In the genomic region with DNA sequence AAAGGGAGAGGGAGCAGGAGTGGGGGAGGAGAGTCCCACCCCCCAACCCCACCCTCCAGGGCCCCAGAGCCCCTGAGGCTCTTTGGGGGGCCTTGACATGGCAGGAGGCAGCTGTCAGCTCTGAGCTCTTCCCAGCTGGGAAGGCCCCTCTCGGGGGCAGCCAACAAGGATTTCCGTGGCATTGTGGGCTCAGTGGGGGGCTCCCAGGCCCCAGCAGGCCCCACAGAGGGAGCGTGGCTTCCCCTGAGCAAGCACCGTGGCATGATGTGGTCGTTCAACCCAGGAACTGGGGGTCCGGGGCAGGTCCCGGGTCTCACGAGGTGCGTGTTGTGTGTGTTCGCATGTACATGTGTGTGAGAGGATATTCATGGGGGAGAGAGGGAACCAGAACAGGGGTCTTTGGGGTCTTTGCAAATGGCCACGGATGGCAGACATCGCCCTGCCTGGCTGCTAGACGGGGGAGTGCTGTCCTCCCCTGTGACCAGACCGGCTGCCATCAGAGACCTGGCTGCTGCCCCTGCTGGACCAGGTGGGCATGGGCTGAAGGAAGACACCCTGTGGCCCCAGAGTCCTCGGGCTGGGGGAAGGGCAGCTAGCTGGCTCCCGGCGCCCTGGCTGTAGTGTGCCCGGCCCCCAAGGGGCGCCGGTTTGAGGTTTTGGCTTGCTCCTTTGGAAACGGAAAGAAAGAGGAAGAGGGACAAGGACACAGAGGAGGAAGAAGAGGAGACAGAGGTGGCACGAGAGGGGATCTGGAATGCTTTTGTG, we compare ENCODE assay signal across 26 cellular contexts. TPM values are rescaled to one million over a fixed set of nuclear protein-coding genes. Genes with fewer than 3 reads are reported as not detected.
DNase-seq lines count a peak whose midpoint lies in the region; ATAC-seq and TF ChIP-seq lines count a peak whose summit lies in the region.
"Had no signal": no experiment of that assay in that cellular context is flagged by ENCODE, and none has a peak within 500 bp of the region (broad histone marks: within the 10 kb centered on the region; RNA-seq: fewer than 3 reads in every experiment).

No MANE protein-coding gene starts in this region.

- peaks cover 17% of the 10 kb centered on the region for H4K20me1 ChIP-seq in osteoblast (ENCODE audit: insufficient read depth, low read length)

- H2AFZ ChIP-seq in osteoblast (ENCODE audit: low read length): no peak overlapping the region
- H2AFZ ChIP-seq: GM23338 had no signal

- H3K4me1 ChIP-seq in cardiac muscle cell (ENCODE audit: low read depth): peaks cover 3% of the 10 kb centered on the region
- H3K4me1 ChIP-seq in heart left ventricle: peaks cover 0 to 33% (median 17%) of the 10 kb centered on the region in 12 donors
- H3K4me1 ChIP-seq in osteoblast (ENCODE audit: insufficient read depth, low read length): peaks cover 12% of the 10 kb centered on the region
- H3K4me1 ChIP-seq: uterus had no signal

- TF ChIP-seq CTCF in cardiac muscle cell (IDR thresholded peaks at IDR 0.05; ENCODE audit: low read depth, low read length) (no peak), heart left ventricle (IDR thresholded peaks at IDR 0.05) (no peak), osteoblast (IDR thresholded peaks at IDR 0.05; ENCODE audit: extremely low read depth, low read depth, low read length) (no peak)

- 86 to 93% (median 88%) methylated on average over 15 to 22 of the region's 22 CpGs for WGBS in heart left ventricle, 4 donors

- H3K27ac ChIP-seq in cardiac muscle cell (peak overlapping the region; percentile 16), heart left ventricle (peak overlapping the region in 8 of 12 donors; percentile 20 to 64 (median 52)), osteoblast (ENCODE audit: low read depth, low read length) (no peak overlapping the region)
- H3K27ac ChIP-seq: epithelial cell of prostate, uterus had no signal

- DNase-seq in cardiac muscle cell (ENCODE audit: low read depth in 1 of 2, low spot score in 1 of 2) (no peak), left ventricle myocardium superior (no peak), heart left ventricle (peak in 3 of 5 donors; percentile 16 to 60 (median 20)), osteoblast (ENCODE audit: insufficient read length, low spot score, missing footprints) (peak; percentile 79), DMS79 treated with DMSO at 0.1 percent for 48 hours (lab: John Stamatoyannopoulos, UW) (no peak)
- DNase-seq in stimulated activated naive CD4-positive, alpha-beta T cell treated with Interleukin-2 at 50 U/mL for 16 hours (lab: John Stamatoyannopoulos, UW): no peak
- DNase-seq: activated CD4-positive, alpha-beta T cell treated with anti-CD3 and anti-CD28 coated beads, Interleukin-2, amount 10 ng/mL, durations not matched to agents 24 days and 14 days; activated CD8-positive, alpha-beta memory T cell treated with anti-CD3 and anti-CD28 coated beads, Interleukin-2, amount 10 ng/mL, durations not matched to agents 7 days and 5 days; activated naive CD8-positive, alpha-beta T cell treated with anti-CD3 and anti-CD28 coated beads, Interleukin-2, amount 10 ng/mL, durations not matched to agents 7 days and 5 days; cortex of kidney; foreskin fibroblast; islet precursor cell; natural killer cell; NCI-H187 treated with DMSO at 0.1 percent for 48 hours; NCI-H2227 treated with DMSO at 0.1 percent for 48 hours; NCI-H748 treated with DMSO at 0.1 percent for 48 hours; SIG-M5; stimulated activated CD4-positive, alpha-beta T cell treated with anti-CD3 and anti-CD28 coated beads, Interleukin-4, amount 100 ng/mL, for 24 hours; uterus had no signal

- intact Hi-C loops in left ventricle myocardium superior (cut with micrococcal nuclease): no loop called here
- intact Hi-C loops in heart left ventricle (cut with DNase I): loop anchor here in 2 of 10 donors (10.0 kb wide), 1 partner anchor 132 kb away; no protein-coding TSS in a partner anchor

- no peak overlapping the region for H3K4me3 ChIP-seq in cardiac muscle cell
- no peak overlapping the region for H3K4me3 ChIP-seq in heart left ventricle
- H3K4me3 ChIP-seq in osteoblast (ENCODE audit: insufficient read depth, low read length): no peak overlapping the region
- H3K4me3 ChIP-seq: body of pancreas, GM23338, uterus had no signal

- H3K79me2 ChIP-seq in osteoblast (ENCODE audit: insufficient read depth, low read length): peaks cover 20% of the 10 kb centered on the region

- H3K36me3 ChIP-seq in cardiac muscle cell: peaks cover 36% of the 10 kb centered on the region
- H3K36me3 ChIP-seq in heart left ventricle: peaks cover 0 to 53% (median 50%) of the 10 kb centered on the region in 9 donors
- peaks cover 39% of the 10 kb centered on the region for H3K36me3 ChIP-seq in osteoblast (ENCODE audit: insufficient read depth, low read length)
- H3K36me3 ChIP-seq: uterus had no signal

- TF ChIP-seq POLR2A in heart left ventricle (IDR thresholded peaks at IDR 0.05): no peak

- H3K9me3 ChIP-seq in cardiac muscle cell (ENCODE audit: low read depth) (no peaks in the 10 kb centered on the region), heart left ventricle (no peaks in the 10 kb centered on the region), osteoblast (ENCODE audit: low read depth, low read length) (no peaks in the 10 kb centered on the region)
- H3K9me3 ChIP-seq: BE2C, body of pancreas, uterus had no signal

- H3K27me3 ChIP-seq in cardiac muscle cell: no peaks in the 10 kb centered on the region
- no peaks in the 10 kb centered on the region for H3K27me3 ChIP-seq in heart left ventricle
- H3K27me3 ChIP-seq in osteoblast (ENCODE audit: insufficient read depth, low read length): no peaks in the 10 kb centered on the region
- H3K27me3 ChIP-seq: BE2C, body of pancreas, uterus had no signal

- ATAC-seq in left ventricle myocardium superior (no peak), heart left ventricle (no peak), HG03175 (IDR thresholded peaks at IDR 0.05; ENCODE audit: unreplicated experiment) (no peak), HG03354 (IDR thresholded peaks at IDR 0.05; ENCODE audit: poor library complexity, severe bottlenecking, unreplicated experiment) (no peak)
- ATAC-seq: activated CD8-positive, alpha-beta memory T cell treated with anti-CD3 and anti-CD28 coated beads, Interleukin-2, amount 10 ng/mL, durations not matched to agents 7 days and 5 days; body of pancreas; GM23338; natural killer cell had no signal

- H3K4me2 ChIP-seq in osteoblast (ENCODE audit: insufficient read depth, low read length): no peak overlapping the region
- H3K4me2 ChIP-seq: GM23338 had no signal

RNA-seq across cellular contexts. Expression of gene AKAP8L, which starts 3.7 kb away (rescaled TPM):
- total RNA-seq in cardiac muscle cell: 207 and 410 TPM in 2 replicates
- polyA plus RNA-seq in cardiac muscle cell: 235 and 328 TPM in 2 replicates
- total RNA-seq in left ventricle myocardium superior: 82.5 TPM
- 10 to 100 TPM; 46.5 to 72.2 (median 60.1) TPM for total RNA-seq in heart left ventricle
- polyA plus RNA-seq in heart left ventricle: 10 to 100 TPM; 43.3 to 67.5 TPM
- 63.9 and 69.5 TPM in 2 replicates for total RNA-seq in osteoblast

RNA-seq across cellular contexts. Expression of gene WIZ, which starts 27.3 kb away (rescaled TPM):
- total RNA-seq in cardiac muscle cell (60.4 and 82.7 TPM in 2 replicates), left ventricle myocardium superior (32.2 TPM), heart left ventricle (10 to 100 TPM; 23.1 to 52.4 (median 25.7) TPM), osteoblast (8.3 and 9.8 TPM in 2 replicates)
- polyA plus RNA-seq in cardiac muscle cell (40.3 and 45.9 TPM in 2 replicates), heart left ventricle (10 to 100 TPM; 19.0 to 26.2 TPM)

RNA-seq across cellular contexts. Expression of gene RASAL3, which starts 41.9 kb away (rescaled TPM):
- total RNA-seq in cardiac muscle cell: 0.14 TPM in 1 of 2 replicates, not detected in the other
- 0.46 TPM in 1 of 2 replicates, not detected in the other for polyA plus RNA-seq in cardiac muscle cell
- total RNA-seq in left ventricle myocardium superior: 2.0 TPM
- total RNA-seq in heart left ventricle: 1 to 10 TPM in 5 of 9 donors, under 1 TPM in 4; 0.42 to 9.1 (median 1.0) TPM
- polyA plus RNA-seq in heart left ventricle: under 1 TPM; 0.60 to 0.99 TPM
- total RNA-seq in osteoblast: under 0.01 TPM in 2 replicates

RNA-seq across cellular contexts. Expression of gene AKAP8, which starts 42.9 kb away (rescaled TPM):
- total RNA-seq in cardiac muscle cell (16.3 and 34.5 TPM in 2 replicates), left ventricle myocardium superior (24.0 TPM), heart left ventricle (10 to 100 TPM; 15.3 to 24.8 (median 18.9) TPM), osteoblast (18.1 and 18.6 TPM in 2 replicates)
- polyA plus RNA-seq in cardiac muscle cell (17.8 and 24.1 TPM in 2 replicates), heart left ventricle (10 to 100 TPM in 1 of 2 donors, 1 to 10 TPM in 1; 9.6 to 17.5 TPM)

RNA-seq across cellular contexts. Expression of gene PGLYRP2, which starts 56.8 kb away (rescaled TPM):
- not detected in 2 replicates for total RNA-seq in cardiac muscle cell
- not detected in 2 replicates for polyA plus RNA-seq in cardiac muscle cell
- total RNA-seq in left ventricle myocardium superior: not detected
- not detected for total RNA-seq in heart left ventricle
- not detected for polyA plus RNA-seq in heart left ventricle
- not detected in 2 replicates for total RNA-seq in osteoblast
- total RNA-seq: activated CD4-positive, alpha-beta T cell treated with anti-CD3 and anti-CD28 coated beads, Interleukin-2, amount 10 ng/mL, durations not matched to agents 24 days and 14 days; body of pancreas; GM23338; posterior vena cava; uterus had no signal
- polyA plus RNA-seq: GM23338 had no signal

Comparison
In these comparisons a context has a peak if more than half of its experiments do, and no peak if none do; other contexts are left out.
1. DNase-seq: peak in heart left ventricle (3 of 5) and osteoblast (single experiment); none in cardiac muscle cell (0 of 2), left ventricle myocardium superior (single experiment), stimulated activated naive CD4-positive, alpha-beta T cell treated with Interleukin-2 at 50 U/mL for 16 hours (single experiment) and DMS79 treated with DMSO at 0.1 percent for 48 hours (single experiment).